1 cellular context compared by ENCODE assay signal in the genomic region with DNA sequence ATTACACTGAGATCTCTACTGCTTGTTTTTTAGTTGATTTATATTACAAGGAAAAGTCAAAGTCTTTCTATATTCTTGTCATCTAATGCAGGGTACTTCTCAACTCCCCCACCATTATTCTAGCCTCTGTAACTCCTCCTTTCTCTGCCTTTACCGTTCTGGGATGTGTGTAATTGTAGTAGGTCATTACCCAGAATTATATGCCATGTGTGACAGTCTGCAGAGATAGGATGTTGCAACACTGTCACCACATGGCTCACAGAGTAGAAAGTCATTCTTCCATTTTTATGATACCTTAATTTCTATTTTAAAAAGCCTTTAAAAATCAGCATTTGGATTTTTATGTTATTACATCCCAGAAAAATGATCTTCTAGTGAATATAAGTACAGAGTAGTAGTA.
TF ChIP-seq lines count a peak whose summit lies in the region.

No MANE protein-coding gene starts in this region.

TF ChIP-seq in HepG2, 621 proteins besides CTCF, POLR2A, EP300 and RAD21:
- TF ChIP-seq RFXAP (CRISPR knock-in tag; IDR thresholded peaks at IDR 0.05; ENCODE audit: borderline replicate concordance) (no peak), ZNF362 (CRISPR knock-in tag; IDR thresholded peaks at IDR 0.05; ENCODE audit: borderline replicate concordance) (no peak), DNMT1 (CRISPR knock-in tag; IDR thresholded peaks at IDR 0.05) (no peak), KDM4B (CRISPR knock-in tag; IDR thresholded peaks at IDR 0.05) (no peak), ZNF280B (CRISPR knock-in tag; IDR thresholded peaks at IDR 0.05; ENCODE audit: borderline replicate concordance) (no peak), ZNF263 (CRISPR knock-in tag; IDR thresholded peaks at IDR 0.05) (no peak)
- TF ChIP-seq, protein P1, sequence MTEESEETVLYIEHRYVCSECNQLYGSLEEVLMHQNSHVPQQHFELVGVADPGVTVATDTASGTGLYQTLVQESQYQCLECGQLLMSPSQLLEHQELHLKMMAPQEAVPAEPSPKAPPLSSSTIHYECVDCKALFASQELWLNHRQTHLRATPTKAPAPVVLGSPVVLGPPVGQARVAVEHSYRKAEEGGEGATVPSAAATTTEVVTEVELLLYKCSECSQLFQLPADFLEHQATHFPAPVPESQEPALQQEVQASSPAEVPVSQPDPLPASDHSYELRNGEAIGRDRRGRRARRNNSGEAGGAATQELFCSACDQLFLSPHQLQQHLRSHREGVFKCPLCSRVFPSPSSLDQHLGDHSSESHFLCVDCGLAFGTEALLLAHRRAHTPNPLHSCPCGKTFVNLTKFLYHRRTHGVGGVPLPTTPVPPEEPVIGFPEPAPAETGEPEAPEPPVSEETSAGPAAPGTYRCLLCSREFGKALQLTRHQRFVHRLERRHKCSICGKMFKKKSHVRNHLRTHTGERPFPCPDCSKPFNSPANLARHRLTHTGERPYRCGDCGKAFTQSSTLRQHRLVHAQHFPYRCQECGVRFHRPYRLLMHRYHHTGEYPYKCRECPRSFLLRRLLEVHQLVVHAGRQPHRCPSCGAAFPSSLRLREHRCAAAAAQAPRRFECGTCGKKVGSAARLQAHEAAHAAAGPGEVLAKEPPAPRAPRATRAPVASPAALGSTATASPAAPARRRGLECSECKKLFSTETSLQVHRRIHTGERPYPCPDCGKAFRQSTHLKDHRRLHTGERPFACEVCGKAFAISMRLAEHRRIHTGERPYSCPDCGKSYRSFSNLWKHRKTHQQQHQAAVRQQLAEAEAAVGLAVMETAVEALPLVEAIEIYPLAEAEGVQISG (CRISPR knock-in tag; IDR thresholded peaks at IDR 0.05), result no peak
- TF ChIP-seq, protein P2, sequence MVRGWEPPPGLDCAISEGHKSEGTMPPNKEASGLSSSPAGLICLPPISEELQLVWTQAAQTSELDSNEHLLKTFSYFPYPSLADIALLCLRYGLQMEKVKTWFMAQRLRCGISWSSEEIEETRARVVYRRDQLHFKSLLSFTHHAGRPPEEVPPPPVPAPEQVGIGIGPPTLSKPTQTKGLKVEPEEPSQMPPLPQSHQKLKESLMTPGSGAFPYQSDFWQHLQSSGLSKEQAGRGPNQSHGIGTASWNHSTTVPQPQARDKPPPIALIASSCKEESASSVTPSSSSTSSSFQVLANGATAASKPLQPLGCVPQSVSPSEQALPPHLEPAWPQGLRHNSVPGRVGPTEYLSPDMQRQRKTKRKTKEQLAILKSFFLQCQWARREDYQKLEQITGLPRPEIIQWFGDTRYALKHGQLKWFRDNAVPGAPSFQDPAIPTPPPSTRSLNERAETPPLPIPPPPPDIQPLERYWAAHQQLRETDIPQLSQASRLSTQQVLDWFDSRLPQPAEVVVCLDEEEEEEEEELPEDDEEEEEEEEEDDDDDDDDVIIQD (CRISPR knock-in tag; IDR thresholded peaks at IDR 0.05; ENCODE audit: low read depth), result no peak
TF ChIP-seq in HepG2: peak in this region for 0.
